In the genomic region with DNA sequence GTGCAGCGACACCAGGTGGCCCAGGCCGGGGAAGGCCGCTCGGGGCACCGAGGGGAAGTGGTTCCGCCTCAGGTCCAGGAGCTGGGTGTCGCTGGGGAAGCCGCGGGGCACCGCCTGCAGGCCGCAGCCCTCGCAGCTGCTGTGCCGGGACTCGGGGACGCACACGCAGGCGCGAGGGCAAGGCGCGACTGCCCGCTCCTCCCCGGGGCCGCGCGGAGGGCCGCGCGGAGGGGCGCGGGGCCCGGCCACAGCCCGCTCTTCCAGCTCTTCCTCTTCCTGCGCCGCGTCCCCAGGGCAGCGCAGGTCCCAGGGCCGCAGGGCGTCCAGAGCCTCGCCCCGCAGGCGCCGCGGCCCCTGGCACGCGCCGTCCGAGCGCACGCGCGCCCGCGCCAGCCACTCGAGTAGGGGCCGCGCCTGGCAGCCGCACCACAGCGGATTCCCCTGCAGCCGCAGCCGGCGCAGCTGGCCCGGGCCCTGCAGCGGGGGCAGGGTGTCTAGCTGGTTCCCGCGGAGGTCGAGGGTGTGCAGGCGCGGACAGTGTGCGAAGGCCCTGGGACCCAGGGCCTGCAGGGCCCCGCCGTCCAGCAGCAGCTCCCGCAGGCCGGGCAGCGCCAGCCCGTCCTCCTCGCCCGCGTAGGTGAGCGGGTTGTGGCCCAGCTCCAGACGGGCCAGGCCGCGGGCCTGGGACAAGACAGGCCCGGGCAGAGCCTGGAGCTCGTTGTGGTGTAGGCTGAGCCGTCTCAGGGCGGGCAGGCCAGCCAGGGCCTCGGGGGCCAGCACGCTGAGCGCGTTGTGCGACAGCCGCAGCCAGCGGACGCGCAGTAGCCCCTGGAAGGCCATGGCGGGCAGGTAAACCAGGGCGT, we compare ENCODE assay signal across 8 cellular contexts. TPM values are rescaled to one million over a fixed set of nuclear protein-coding genes. Genes with fewer than 3 reads are reported as not detected.
DNase-seq lines count a peak whose midpoint lies in the region; ATAC-seq and TF ChIP-seq lines count a peak whose summit lies in the region.

No MANE protein-coding gene starts in this region.

- DNase-seq in Calu3, result peak; percentile 90
- peak; percentile 66 for DNase-seq in NCI-H1105 (lab: John Stamatoyannopoulos, UW)
- DNase-seq in activated CD4-positive, alpha-beta T cell treated with anti-CD3 and anti-CD28 coated beads, Interleukin-2, amount 50 U/mL, for 4 hours, result peak; percentile 74 to 77
- DNase-seq in lung microvascular endothelial cell (ENCODE audit: low read depth in 2 of 2), result peak; percentile 42 to 72
- DNase-seq in stimulated activated CD8-positive, alpha-beta memory T cell treated with anti-CD3 and anti-CD28 coated beads, Interleukin-12 subunit alpha, Interleukin-12 subunit beta, amount 100 ng/mL, for 24 hours (ENCODE audit: extremely low read depth), result peak; percentile 33
- no peak for DNase-seq in GDM1 (lab: John Stamatoyannopoulos, UW)

- WGBS in ectodermal cell, 2 experiments, result 35 to 37% methylated on average over 97 of the region's 97 CpGs

- H3K27ac ChIP-seq in ectodermal cell (ENCODE audit: insufficient read depth, low read depth, low read length, poor library complexity, severe bottlenecking), result no peak overlapping the region

- no peak overlapping the region for H3K27ac Mint-ChIP-seq in Calu3 (ENCODE audit: unreplicated experiment)

- no TSS peak for BruUV-seq in Calu3 (replicated peaks; lab: Mats Ljungman, UMichigan)

- H3K36me3 ChIP-seq in ectodermal cell (ENCODE audit: control insufficient read depth, insufficient read depth, low read length), result no peaks in the 10 kb centered on the region

- peaks cover 15% of the 10 kb centered on the region for H3K27me3 ChIP-seq in ectodermal cell (ENCODE audit: control insufficient read depth, insufficient read depth, low read length, poor library complexity, severe bottlenecking)

- no peaks in the 10 kb centered on the region for H3K27me3 Mint-ChIP-seq in Calu3 (ENCODE audit: unreplicated experiment)

- peaks cover 42% of the 10 kb centered on the region for H3K36me3 Mint-ChIP-seq in Calu3 (ENCODE audit: insufficient read depth, unreplicated experiment)

- peak; percentile 61 for ATAC-seq in GM21528 (IDR thresholded peaks at IDR 0.05; ENCODE audit: low FRiP score, unreplicated experiment)

- peak overlapping the region; percentile 35 for H3K4me3 ChIP-seq in ectodermal cell (ENCODE audit: insufficient read depth, low read depth, low read length)

- no peaks in the 10 kb centered on the region for H3K9me3 ChIP-seq in ectodermal cell (ENCODE audit: control insufficient read depth, low read length)

- no peaks in the 10 kb centered on the region for H3K9me3 Mint-ChIP-seq in Calu3 (ENCODE audit: low read depth, unreplicated experiment)

- CTCF ChIA-PET in Calu3 (lab: Charles Lee), result interaction anchor here (0.6 to 2.0 kb wide), 9 partner anchors 15 to 317 kb away, joined by 3 to 51 read pairs (median 4); a partner anchor contains a TSS

- no peak for TF ChIP-seq CTCF in Calu3 (IDR thresholded peaks at IDR 0.05; ENCODE audit: unreplicated experiment)

- H3K4me3 Mint-ChIP-seq in Calu3 (ENCODE audit: low read depth, unreplicated experiment), result peak overlapping the region; percentile 70

- peaks cover 7% of the 10 kb centered on the region for H3K4me1 ChIP-seq in ectodermal cell (ENCODE audit: control insufficient read depth, insufficient read depth, low read length)

- intact Hi-C loops in Calu3 (cut with micrococcal nuclease; ENCODE audit: unreplicated experiment), result loop anchor here (5.0 kb wide), 1 partner anchor 316 kb away; no protein-coding TSS in a partner anchor

- H3K4me1 Mint-ChIP-seq in Calu3 (ENCODE audit: low read depth, unreplicated experiment), result no peaks in the 10 kb centered on the region

RNA-seq across cellular contexts. Expression of a gene that starts 2.8 kb away (rescaled TPM):
- total RNA-seq in Calu3 (2022) (0.73 and 1.5 TPM in 2 replicates), lung microvascular endothelial cell (0.44 and 0.60 TPM in 2 replicates)
- 1.1 TPM for polyA plus RNA-seq in ectodermal cell (2013, experiment 1 of 4)
- 0.66 TPM for polyA plus RNA-seq in ectodermal cell (2013, experiment 2 of 4)
- 0.59 TPM for polyA plus RNA-seq in ectodermal cell (2013, experiment 3 of 4)
- 0.53 TPM for polyA plus RNA-seq in ectodermal cell (2013, experiment 4 of 4)

RNA-seq across cellular contexts. Expression of a gene that starts 32.8 kb away (rescaled TPM):
- total RNA-seq in Calu3 (2022) (27.0 and 28.2 TPM in 2 replicates), lung microvascular endothelial cell (17.0 and 21.6 TPM in 2 replicates)
- polyA plus RNA-seq in ectodermal cell (2013, experiment 1 of 4), result 30.3 TPM
- polyA plus RNA-seq in ectodermal cell (2013, experiment 2 of 4), result 35.8 TPM
- polyA plus RNA-seq in ectodermal cell (2013, experiment 3 of 4), result 20.9 TPM
- polyA plus RNA-seq in ectodermal cell (2013, experiment 4 of 4), result 22.9 TPM

RNA-seq across cellular contexts. Expression of a gene that starts 48.0 kb away (rescaled TPM):
- total RNA-seq in Calu3 (2022) (189 and 194 TPM in 2 replicates), lung microvascular endothelial cell (58.2 and 73.0 TPM in 2 replicates)
- polyA plus RNA-seq in ectodermal cell (2013, experiment 1 of 4), result 119 TPM
- 110 TPM for polyA plus RNA-seq in ectodermal cell (2013, experiment 2 of 4)
- polyA plus RNA-seq in ectodermal cell (2013, experiment 3 of 4), result 80.4 TPM
- polyA plus RNA-seq in ectodermal cell (2013, experiment 4 of 4), result 82.1 TPM
